In genomic region chrX:75997692-75998091, GRCh38 we compare ENCODE assay signal across 11 cellular contexts.
"Had no signal": no experiment of that assay in that cellular context is flagged by ENCODE, and none has a peak within 500 bp of the region (broad histone marks: within the 10 kb centered on the region; RNA-seq: fewer than 3 reads in every experiment).

No MANE protein-coding gene starts in this region.

- H3K27ac Mint-ChIP-seq: GM23338, H9, HFFc6 had no signal

- DNase-seq: GM23248, GOT3, H7, H9, HCEC 1CT, HFFc6 had no signal

- H3K27ac ChIP-seq: GM23248 had no signal

- H3K4me1 ChIP-seq: HAP-1 had no signal

- H3K4me3 ChIP-seq: GM23248, GM23338, HAP-1 had no signal

- H3K9me3 ChIP-seq: HAP-1 had no signal

- H2AFZ ChIP-seq: GM23248, GM23338 had no signal

- H3K4me2 ChIP-seq: GM23338 had no signal

- H3K36me3 ChIP-seq: HAP-1 had no signal

- H3K4me3 Mint-ChIP-seq: GM23338, H9, HFFc6 had no signal

- ATAC-seq: GM23338, HCT116 had no signal

- H3K9ac ChIP-seq: GM23248 had no signal

- FAIRE-seq: H1, H54 had no signal

- H3K4me1 Mint-ChIP-seq: GM23338, H9 had no signal
